Comparison of ENCODE assay signal across 26 cellular contexts in the genomic region with DNA sequence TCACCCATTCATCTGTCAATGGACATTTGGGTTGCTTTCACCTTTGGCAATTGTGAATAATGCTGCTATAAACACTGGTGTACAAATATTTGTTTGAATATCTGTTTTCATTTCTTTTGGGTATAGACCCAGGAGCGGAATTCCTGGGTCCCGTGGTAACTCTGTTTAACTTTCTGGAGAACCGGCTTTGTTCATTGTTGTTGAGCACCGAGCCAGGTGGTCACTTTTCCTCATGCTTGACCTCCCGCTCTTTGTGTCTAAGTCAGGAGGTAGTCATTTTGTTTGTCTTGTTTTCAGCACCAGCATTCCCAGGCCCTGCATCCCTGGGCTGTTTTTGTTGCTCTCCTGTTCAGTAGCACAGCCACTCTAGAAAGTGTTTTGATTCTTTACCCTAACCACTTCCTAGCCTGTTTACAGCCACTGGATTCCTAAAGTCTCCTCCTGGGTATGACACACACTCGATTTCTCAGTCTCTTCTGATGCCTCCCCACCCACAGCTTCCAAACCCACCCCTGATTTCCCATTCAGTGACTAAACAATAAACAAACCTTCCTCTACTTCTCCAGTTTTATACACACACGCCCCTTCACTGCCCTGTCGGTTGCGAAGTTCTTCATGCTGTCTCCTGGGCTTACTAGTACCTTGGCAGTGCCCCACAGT. TPM values are rescaled to one million over a fixed set of nuclear protein-coding genes. Genes with fewer than 3 reads are reported as not detected.
DNase-seq lines count a peak whose midpoint lies in the region; ATAC-seq, FAIRE-seq and TF ChIP-seq lines count a peak whose summit lies in the region.
"Had no signal": no experiment of that assay in that cellular context is flagged by ENCODE, and none has a peak within 500 bp of the region (broad histone marks: within the 10 kb centered on the region; RNA-seq: fewer than 3 reads in every experiment).

No MANE protein-coding gene starts in this region.

- H3K27me3 Mint-ChIP-seq in activated T-helper 1 cell treated with anti-CD3 and anti-CD28 coated beads, Interleukin-12 subunit alpha, Interleukin-12 subunit beta, Interleukin-2, Interleukin-4 antibody, amounts not matched to agents 30 ng/mL and 10 ng/mL and 1 ng/mL, durations not matched to agents 14 hours and 24 hours and 36 hours (ENCODE audit: insufficient read depth), result peaks cover 8% of the 10 kb centered on the region

- FAIRE-seq in HTR-8/SVneo (lab: Jason Lieb, UNC), result no peak
- FAIRE-seq: endothelial cell of umbilical vein had no signal

- H3K4me1 Mint-ChIP-seq in activated T-helper 1 cell treated with anti-CD3 and anti-CD28 coated beads, Interleukin-12 subunit alpha, Interleukin-12 subunit beta, Interleukin-2, Interleukin-4 antibody, amounts not matched to agents 30 ng/mL and 10 ng/mL and 1 ng/mL, durations not matched to agents 14 hours and 24 hours and 36 hours (ENCODE audit: low read depth), result peaks cover 17% of the 10 kb centered on the region
- H3K4me1 Mint-ChIP-seq: activated B cell treated with CpG ODN at 0.5 μM for 24 hours had no signal

- TF ChIP-seq CTCF in heart left ventricle (IDR thresholded peaks at IDR 0.05) (no peak), RWPE1 (conservative IDR thresholded peaks at IDR 0.05; ENCODE audit: low read depth) (no peak)

- H3K4me3 Mint-ChIP-seq in activated T-helper 1 cell treated with anti-CD3 and anti-CD28 coated beads, Interleukin-12 subunit alpha, Interleukin-12 subunit beta, Interleukin-2, Interleukin-4 antibody, amounts not matched to agents 30 ng/mL and 10 ng/mL and 1 ng/mL, durations not matched to agents 14 hours and 24 hours and 36 hours, result no peak overlapping the region
- H3K4me3 Mint-ChIP-seq: activated B cell treated with CpG ODN at 0.5 μM for 24 hours; activated CD8-positive, alpha-beta T cell treated with anti-CD3 and anti-CD28 coated beads for 36 hours; dendritic cell treated with granulocyte-macrophage colony-stimulating factor and Interleukin-4, amounts not matched to agents 40 ng/mL and 50 ng/mL, for 4 days had no signal

- no peak for ATAC-seq in heart left ventricle
- ATAC-seq: activated CD8-positive, alpha-beta T cell treated with anti-CD3 and anti-CD28 coated beads for 36 hours; heart right ventricle; left lung; upper lobe of right lung had no signal

- POLR2A ChIA-PET in RWPE1 (lab: Yijun Ruan, JAX; ENCODE audit: low non-redundant PET), result no interaction called here

- no peaks in the 10 kb centered on the region for H3K27me3 ChIP-seq in heart left ventricle
- H3K27me3 ChIP-seq: cardiac muscle cell, heart right ventricle, upper lobe of right lung had no signal

- no peaks in the 10 kb centered on the region for H3K36me3 Mint-ChIP-seq in activated T-helper 1 cell treated with anti-CD3 and anti-CD28 coated beads, Interleukin-12 subunit alpha, Interleukin-12 subunit beta, Interleukin-2, Interleukin-4 antibody, amounts not matched to agents 30 ng/mL and 10 ng/mL and 1 ng/mL, durations not matched to agents 14 hours and 24 hours and 36 hours (ENCODE audit: low read depth)

- no peaks in the 10 kb centered on the region for H3K9me3 ChIP-seq in heart left ventricle
- H3K9me3 ChIP-seq: left lung, neutrophil, SK-N-SH, upper lobe of right lung had no signal

- H3K36me3 ChIP-seq in heart left ventricle, result no peaks in the 10 kb centered on the region
- H3K36me3 ChIP-seq: cardiac muscle cell, heart right ventricle, left lung, neutrophil, upper lobe of right lung had no signal

- H3K27ac Mint-ChIP-seq in activated T-helper 1 cell treated with anti-CD3 and anti-CD28 coated beads, Interleukin-12 subunit alpha, Interleukin-12 subunit beta, Interleukin-2, Interleukin-4 antibody, amounts not matched to agents 30 ng/mL and 10 ng/mL and 1 ng/mL, durations not matched to agents 14 hours and 24 hours and 36 hours, result peak overlapping the region; percentile 2
- H3K27ac Mint-ChIP-seq: activated B cell treated with CpG ODN at 0.5 μM for 24 hours; activated CD8-positive, alpha-beta T cell treated with anti-CD3 and anti-CD28 coated beads for 36 hours; dendritic cell treated with granulocyte-macrophage colony-stimulating factor and Interleukin-4, amounts not matched to agents 40 ng/mL and 50 ng/mL, for 4 days had no signal

- H3K27ac ChIP-seq in heart left ventricle (no peak overlapping the region), RWPE1 (no peak overlapping the region)
- H3K27ac ChIP-seq: cardiac muscle cell, GM23248, heart right ventricle, left lung, neutrophil, upper lobe of right lung had no signal

- intact Hi-C loops in cardiac septum (cut with DNase I), result no loop called here
- intact Hi-C loops in heart left ventricle (cut with DNase I), result loop anchor here in 1 of 10 donors (10.0 kb wide), 1 partner anchor 47 kb away; no protein-coding TSS in a partner anchor
- intact Hi-C loops in activated T-helper 1 cell treated with anti-CD3 and anti-CD28 coated beads, Interleukin-12 subunit alpha, Interleukin-12 subunit beta, Interleukin-2, Interleukin-4 antibody, amounts not matched to agents 30 ng/mL and 10 ng/mL and 1 ng/mL, durations not matched to agents 14 hours and 24 hours and 36 hours (cut with micrococcal nuclease), result no loop called here

- 78 to 85% (median 80%) methylated on average over 9 of the region's 9 CpGs for WGBS in heart left ventricle, 4 donors

- peaks cover 0 to 19% (median 7%) of the 10 kb centered on the region in 12 donors for H3K4me1 ChIP-seq in heart left ventricle
- H3K4me1 ChIP-seq: left lung, upper lobe of right lung had no signal

- no peak for TF ChIP-seq POLR2A in heart left ventricle (IDR thresholded peaks at IDR 0.05)

- H3K9me3 Mint-ChIP-seq in activated T-helper 1 cell treated with anti-CD3 and anti-CD28 coated beads, Interleukin-12 subunit alpha, Interleukin-12 subunit beta, Interleukin-2, Interleukin-4 antibody, amounts not matched to agents 30 ng/mL and 10 ng/mL and 1 ng/mL, durations not matched to agents 14 hours and 24 hours and 36 hours, result no peaks in the 10 kb centered on the region
- H3K9me3 Mint-ChIP-seq: dendritic cell treated with granulocyte-macrophage colony-stimulating factor and Interleukin-4, amounts not matched to agents 40 ng/mL and 50 ng/mL, for 4 days had no signal

- CTCF ChIA-PET in RWPE1 (lab: Yijun Ruan, JAX), result no interaction called here

- no peak overlapping the region for H3K4me3 ChIP-seq in heart left ventricle
- H3K4me3 ChIP-seq: cardiac muscle cell, GM23248, heart right ventricle, left lung, upper lobe of right lung had no signal

- DNase-seq in cardiac septum (ENCODE audit: low spot score), result peak; percentile 17
- DNase-seq in heart left ventricle, result no peak
- no peak for DNase-seq in activated T-helper 1 cell treated with anti-CD3 and anti-CD28 coated beads, Interleukin-12 subunit alpha, Interleukin-12 subunit beta, Interleukin-2, Interleukin-4 antibody, amounts not matched to agents 30 ng/mL and 10 ng/mL and 1 ng/mL, durations not matched to agents 14 hours and 24 hours and 36 hours (ENCODE audit: low spot score)
- peak; percentile 60 for DNase-seq in mesenteric fat pad (ENCODE audit: low spot score)
- DNase-seq in ureter (ENCODE audit: low spot score), result peak; percentile 9
- no peak for DNase-seq in RWPE1 (ENCODE audit: low spot score)
- DNase-seq in HTR-8/SVneo (ENCODE audit: insufficient read length, low spot score), result no peak
- no peak for DNase-seq in stimulated activated naive CD4-positive, alpha-beta T cell treated with Interleukin-2 at 50 U/mL for 16 hours (lab: John Stamatoyannopoulos, UW)
- DNase-seq: activated B cell treated with CpG ODN at 0.5 μM for 24 hours; activated CD8-positive, alpha-beta T cell treated with anti-CD3 and anti-CD28 coated beads for 36 hours; activated T-cell treated with anti-CD3 and anti-CD28 coated beads, Interleukin-2, amount 50 U/mL, for 1 hour; amniotic stem cell; GM23248; heart right ventricle; left lung; NCI-H1092 treated with DMSO at 0.1 percent for 48 hours; NCI-H510A treated with DMSO at 0.1 percent for 48 hours; RPMI8226; SK-N-SH; T1000; upper lobe of right lung had no signal

RNA-seq across cellular contexts. Expression of a gene that starts 37.9 kb away (rescaled TPM):
- total RNA-seq in cardiac septum, result 65.3 TPM
- total RNA-seq in heart left ventricle, result 10 to 100 TPM; 19.3 to 59.4 (median 31.5) TPM
- 10 to 100 TPM; 34.6 to 38.7 TPM for polyA plus RNA-seq in heart left ventricle
- total RNA-seq in activated T-helper 1 cell treated with anti-CD3 and anti-CD28 coated beads, Interleukin-12 subunit alpha, Interleukin-12 subunit beta, Interleukin-2, Interleukin-4 antibody, amounts not matched to agents 30 ng/mL and 10 ng/mL and 1 ng/mL, durations not matched to agents 14 hours and 24 hours and 36 hours, result 7.6 and 8.6 TPM in 2 replicates
- 0.61 TPM for total RNA-seq in mesenteric fat pad
- total RNA-seq in ureter, result 11.7 TPM
- total RNA-seq: activated B cell treated with CpG ODN at 0.5 μM for 24 hours, endothelial cell of umbilical vein had no signal
- polyA plus RNA-seq: BJ, GM23248 had no signal

Comparison
In these comparisons a context has a peak if more than half of its experiments do, and no peak if none do; other contexts are left out.
1. DNase-seq: peak in cardiac septum (single experiment), mesenteric fat pad (single experiment) and ureter (single experiment); none in heart left ventricle (0 of 5), activated T-helper 1 cell treated with anti-CD3 and anti-CD28 coated beads, Interleukin-12 subunit alpha, Interleukin-12 subunit beta, Interleukin-2, Interleukin-4 antibody, amounts not matched to agents 30 ng/mL and 10 ng/mL and 1 ng/mL, durations not matched to agents 14 hours and 24 hours and 36 hours (single experiment), RWPE1 (single experiment), HTR-8/SVneo (single experiment) and stimulated activated naive CD4-positive, alpha-beta T cell treated with Interleukin-2 at 50 U/mL for 16 hours (single experiment).